ENCODE assay signal across 17 cellular contexts in the genomic region with DNA sequence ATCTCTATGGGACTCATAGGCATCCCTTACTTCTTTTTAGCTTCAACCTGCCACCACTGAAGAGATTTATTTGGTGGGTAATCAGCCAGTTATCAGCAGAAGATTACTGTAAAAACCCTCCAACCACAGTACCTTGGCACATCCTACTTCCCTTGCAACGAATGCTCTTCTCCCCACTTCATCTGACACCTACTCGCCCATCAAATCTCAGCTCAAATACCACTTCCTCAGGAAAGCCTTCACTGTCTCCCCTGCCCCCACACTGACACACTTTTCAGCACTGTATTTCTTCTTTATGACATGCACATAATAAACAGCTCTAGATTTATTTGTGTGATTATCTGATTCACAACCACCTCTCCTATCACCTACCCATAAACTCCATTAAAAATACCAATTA. TPM values are rescaled to one million over a fixed set of nuclear protein-coding genes. Genes with fewer than 3 reads are reported as not detected.
A peak's percentile ranks its signal among the peaks of the same experiment; 100 is the strongest.
DNase-seq lines count a peak whose midpoint lies in the region; ATAC-seq and TF ChIP-seq lines count a peak whose summit lies in the region.
"Had no signal": no experiment of that assay in that cellular context is flagged by ENCODE, and none has a peak within 500 bp of the region (broad histone marks: within the 10 kb centered on the region; RNA-seq: fewer than 3 reads in every experiment).

No MANE protein-coding gene starts in this region.

- H3K4me1 Mint-ChIP-seq in activated naive CD8-positive, alpha-beta T cell (ENCODE audit: low read depth) = peaks cover 33% of the 10 kb centered on the region
- peaks cover 28% of the 10 kb centered on the region for H3K4me1 Mint-ChIP-seq in activated naive CD8-positive, alpha-beta T cell treated with anti-CD3 and anti-CD28 coated beads for 36 hours
- peaks cover 22% of the 10 kb centered on the region for H3K4me1 Mint-ChIP-seq in activated T-helper 17 cell treated with anti-CD3 and anti-CD28 coated beads, Interleukin-2, amount 50 U/mL, for 72 hours
- peaks cover 48% of the 10 kb centered on the region for H3K4me1 Mint-ChIP-seq in stimulated activated effector memory CD8-positive, alpha-beta T cell treated with anti-CD3 and anti-CD28 coated beads, Interleukin-12 subunit alpha, Interleukin-12 subunit beta, amount 100 ng/mL, for 72 hours

- peaks cover 0 to 35% (median 10%) of the 10 kb centered on the region in 4 donors for H3K36me3 ChIP-seq in upper lobe of left lung

- ATAC-seq in activated T-helper 17 cell treated with anti-CD3 and anti-CD28 coated beads, Interleukin-2, amount 50 U/mL, for 72 hours (replicated peaks) = no peak
- ATAC-seq in stimulated activated effector memory CD8-positive, alpha-beta T cell treated with anti-CD3 and anti-CD28 coated beads, Interleukin-12 subunit alpha, Interleukin-12 subunit beta, amount 100 ng/mL, for 72 hours = no peak
- ATAC-seq in GM18861 (IDR thresholded peaks at IDR 0.05; ENCODE audit: unreplicated experiment) (no peak), upper lobe of left lung (ENCODE audit: low FRiP score in 2 of 2) (no peak)
- ATAC-seq: GM23338; heart left ventricle; stimulated activated naive B cell treated with anti-CD40 and anti-IgM and Interleukin-4, amounts not matched to agents 10 μg/mL and 1 μg/mL and 100 μg/mL, for 72 hours had no signal

- peak overlapping the region; percentile 11 for H3K4me3 Mint-ChIP-seq in activated naive CD8-positive, alpha-beta T cell
- H3K4me3 Mint-ChIP-seq in activated naive CD8-positive, alpha-beta T cell treated with anti-CD3 and anti-CD28 coated beads for 36 hours = no peak overlapping the region
- peak overlapping the region; percentile 97 for H3K4me3 Mint-ChIP-seq in activated T-helper 17 cell treated with anti-CD3 and anti-CD28 coated beads, Interleukin-2, amount 50 U/mL, for 72 hours
- H3K4me3 Mint-ChIP-seq in stimulated activated effector memory CD8-positive, alpha-beta T cell treated with anti-CD3 and anti-CD28 coated beads, Interleukin-12 subunit alpha, Interleukin-12 subunit beta, amount 100 ng/mL, for 72 hours = peak overlapping the region; percentile 81
- H3K4me3 Mint-ChIP-seq: GM23338; stimulated activated naive B cell treated with anti-CD40 and anti-IgM and Interleukin-4, amounts not matched to agents 10 μg/mL and 1 μg/mL and 100 μg/mL, for 72 hours had no signal

- 48 to 57% methylated on average over 2 of the region's 2 CpGs for WGBS in upper lobe of left lung, 2 donors

- no peaks in the 10 kb centered on the region for H3K9me3 ChIP-seq in upper lobe of left lung
- H3K9me3 ChIP-seq: colonic mucosa, heart left ventricle had no signal

- peaks cover 8% of the 10 kb centered on the region for H3K36me3 Mint-ChIP-seq in activated naive CD8-positive, alpha-beta T cell
- H3K36me3 Mint-ChIP-seq in activated naive CD8-positive, alpha-beta T cell treated with anti-CD3 and anti-CD28 coated beads for 36 hours = peaks cover 34% of the 10 kb centered on the region
- H3K36me3 Mint-ChIP-seq in activated T-helper 17 cell treated with anti-CD3 and anti-CD28 coated beads, Interleukin-2, amount 50 U/mL, for 72 hours (ENCODE audit: low read depth) = peaks cover 72% of the 10 kb centered on the region
- H3K36me3 Mint-ChIP-seq in stimulated activated effector memory CD8-positive, alpha-beta T cell treated with anti-CD3 and anti-CD28 coated beads, Interleukin-12 subunit alpha, Interleukin-12 subunit beta, amount 100 ng/mL, for 72 hours = peaks cover 59% of the 10 kb centered on the region

- H3K27ac ChIP-seq in upper lobe of left lung = no peak overlapping the region
- H3K27ac ChIP-seq: colonic mucosa, heart left ventricle, RWPE1 had no signal

- no peaks in the 10 kb centered on the region for H3K27me3 ChIP-seq in upper lobe of left lung
- H3K27me3 ChIP-seq: colonic mucosa, heart left ventricle had no signal

- H3K27ac Mint-ChIP-seq in activated naive CD8-positive, alpha-beta T cell = no peak overlapping the region
- no peak overlapping the region for H3K27ac Mint-ChIP-seq in activated naive CD8-positive, alpha-beta T cell treated with anti-CD3 and anti-CD28 coated beads for 36 hours
- peak overlapping the region; percentile 3 for H3K27ac Mint-ChIP-seq in activated T-helper 17 cell treated with anti-CD3 and anti-CD28 coated beads, Interleukin-2, amount 50 U/mL, for 72 hours
- H3K27ac Mint-ChIP-seq in stimulated activated effector memory CD8-positive, alpha-beta T cell treated with anti-CD3 and anti-CD28 coated beads, Interleukin-12 subunit alpha, Interleukin-12 subunit beta, amount 100 ng/mL, for 72 hours = no peak overlapping the region
- H3K27ac Mint-ChIP-seq: GM23338; stimulated activated naive B cell treated with anti-CD40 and anti-IgM and Interleukin-4, amounts not matched to agents 10 μg/mL and 1 μg/mL and 100 μg/mL, for 72 hours; type B pancreatic cell had no signal

- DNase-seq in activated naive CD8-positive, alpha-beta T cell treated with anti-CD3 and anti-CD28 coated beads for 36 hours = no peak
- peak; percentile 12 for DNase-seq in NB4 (ENCODE audit: low read depth)
- no peak for DNase-seq in stimulated activated effector memory CD8-positive, alpha-beta T cell treated with anti-CD3 and anti-CD28 coated beads, Interleukin-12 subunit alpha, Interleukin-12 subunit beta, amount 100 ng/mL, for 72 hours (ENCODE audit: low spot score in 2 of 2)
- no peak for DNase-seq in iPS-NIHi7 (ENCODE audit: extremely low spot score)
- DNase-seq in upper lobe of left lung = no peak
- DNase-seq: aorta; colonic mucosa; DMS153; heart left ventricle; NCI-H82; stimulated activated naive B cell treated with anti-CD40 and anti-IgM and Interleukin-4, amounts not matched to agents 10 μg/mL and 1 μg/mL and 100 μg/mL, for 72 hours had no signal

- TF ChIP-seq CTCF in NB4 (IDR thresholded peaks at IDR 0.05; ENCODE audit: low read depth, low read length) (no peak), upper lobe of left lung (IDR thresholded peaks at IDR 0.05) (no peak)

- no peak for TF ChIP-seq POLR2A in NB4 (IDR thresholded peaks at IDR 0.05; ENCODE audit: extremely low read depth, insufficient read length)
- no peak for TF ChIP-seq POLR2A in upper lobe of left lung (IDR thresholded peaks at IDR 0.05)

- no peaks in the 10 kb centered on the region for H3K27me3 Mint-ChIP-seq in activated naive CD8-positive, alpha-beta T cell
- no peaks in the 10 kb centered on the region for H3K27me3 Mint-ChIP-seq in activated naive CD8-positive, alpha-beta T cell treated with anti-CD3 and anti-CD28 coated beads for 36 hours
- no peaks in the 10 kb centered on the region for H3K27me3 Mint-ChIP-seq in activated T-helper 17 cell treated with anti-CD3 and anti-CD28 coated beads, Interleukin-2, amount 50 U/mL, for 72 hours
- H3K27me3 Mint-ChIP-seq: stimulated activated naive B cell treated with anti-CD40 and anti-IgM and Interleukin-4, amounts not matched to agents 10 μg/mL and 1 μg/mL and 100 μg/mL, for 72 hours; type B pancreatic cell had no signal

- no peaks in the 10 kb centered on the region for H3K9me3 Mint-ChIP-seq in activated naive CD8-positive, alpha-beta T cell (ENCODE audit: low read depth)
- peaks cover 12% of the 10 kb centered on the region for H3K9me3 Mint-ChIP-seq in activated naive CD8-positive, alpha-beta T cell treated with anti-CD3 and anti-CD28 coated beads for 36 hours
- peaks cover 2% of the 10 kb centered on the region for H3K9me3 Mint-ChIP-seq in activated T-helper 17 cell treated with anti-CD3 and anti-CD28 coated beads, Interleukin-2, amount 50 U/mL, for 72 hours
- H3K9me3 Mint-ChIP-seq in stimulated activated effector memory CD8-positive, alpha-beta T cell treated with anti-CD3 and anti-CD28 coated beads, Interleukin-12 subunit alpha, Interleukin-12 subunit beta, amount 100 ng/mL, for 72 hours = no peaks in the 10 kb centered on the region
- H3K9me3 Mint-ChIP-seq: type B pancreatic cell had no signal

- no peak overlapping the region for H3K4me3 ChIP-seq in NB4 (ENCODE audit: low read depth, low read length)
- H3K4me3 ChIP-seq in upper lobe of left lung = no peak overlapping the region
- H3K4me3 ChIP-seq: colonic mucosa, GM23338, heart left ventricle had no signal

- peaks cover 17 to 23% (median 18%) of the 10 kb centered on the region in 4 donors for H3K4me1 ChIP-seq in upper lobe of left lung
- H3K4me1 ChIP-seq: colonic mucosa had no signal

- no peak for TF ChIP-seq EP300 in upper lobe of left lung (IDR thresholded peaks at IDR 0.05)

RNA-seq across cellular contexts. Expression of gene KDSR, which starts 3.1 kb away (rescaled TPM):
- 10 to 100 TPM; 50.5 to 55.8 TPM for total RNA-seq in activated naive CD8-positive, alpha-beta T cell treated with anti-CD3 and anti-CD28 coated beads for 36 hours
- 100 to 1,000 TPM in 1 of 2 donors, 10 to 100 TPM in 1; 94.8 to 140 TPM for total RNA-seq in activated T-helper 17 cell treated with anti-CD3 and anti-CD28 coated beads, Interleukin-2, amount 50 U/mL, for 72 hours
- 10 to 100 TPM; 26.2 to 68.8 (median 45.2) TPM for total RNA-seq in upper lobe of left lung

RNA-seq across cellular contexts. Expression of gene BCL2, which starts 44.4 kb away (rescaled TPM):
- 10 to 100 TPM; 62.8 to 67.3 TPM for total RNA-seq in activated naive CD8-positive, alpha-beta T cell treated with anti-CD3 and anti-CD28 coated beads for 36 hours
- total RNA-seq in activated T-helper 17 cell treated with anti-CD3 and anti-CD28 coated beads, Interleukin-2, amount 50 U/mL, for 72 hours = 100 to 1,000 TPM in 1 of 2 donors, 10 to 100 TPM in 1; 95.4 to 269 TPM
- 10 to 100 TPM in 4 of 6 donors, 1 to 10 TPM in 2; 5.9 to 19.9 (median 11.4) TPM for total RNA-seq in upper lobe of left lung

RNA-seq across cellular contexts. Expression of gene VPS4B, which starts 58.3 kb away (rescaled TPM):
- 10 to 100 TPM; 43.3 to 47.3 TPM for total RNA-seq in activated naive CD8-positive, alpha-beta T cell treated with anti-CD3 and anti-CD28 coated beads for 36 hours
- 10 to 100 TPM; 63.8 to 72.3 TPM for total RNA-seq in activated T-helper 17 cell treated with anti-CD3 and anti-CD28 coated beads, Interleukin-2, amount 50 U/mL, for 72 hours
- 10 to 100 TPM; 24.1 to 63.7 (median 37.9) TPM for total RNA-seq in upper lobe of left lung
